1 cellular context compared by ENCODE assay signal in the genomic region with DNA sequence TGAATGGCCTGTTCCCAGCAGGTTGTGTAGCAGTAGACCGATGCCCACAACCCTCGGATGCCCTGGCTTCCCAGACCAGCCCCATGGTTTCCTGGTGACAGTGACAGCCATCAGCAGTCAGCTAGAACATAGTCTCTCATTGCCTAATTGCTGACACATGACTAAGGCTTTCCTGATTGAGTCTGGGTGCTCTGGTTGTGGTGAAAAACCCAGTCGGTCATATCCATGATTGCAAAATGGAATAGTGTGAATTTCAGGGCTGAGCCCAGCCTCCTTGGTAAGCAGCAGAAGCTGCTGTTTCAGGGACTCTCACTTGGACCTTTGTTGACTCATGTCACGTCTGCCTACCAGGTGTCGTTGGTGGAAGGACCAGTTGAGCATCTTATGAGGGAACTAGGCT.
A peak's percentile ranks its signal among the peaks of the same experiment; 100 is the strongest.
TF ChIP-seq lines count a peak whose summit lies in the region.

No MANE protein-coding gene starts in this region.

TF ChIP-seq in HepG2, 621 proteins besides CTCF, POLR2A, EP300 and RAD21:
- TF ChIP-seq MAFF (IDR thresholded peaks at IDR 0.05; ENCODE audit: low read depth, low read length) (peak; percentile 62), IRF2 (CRISPR knock-in tag; IDR thresholded peaks at IDR 0.05) (no peak), MAFK (conservative IDR thresholded peaks at IDR 0.05 in 1 of 2, IDR thresholded peaks at IDR 0.05 in 1 of 2; ENCODE audit: low read length in 2 of 2) (peak; percentile 62 to 72), FOSL2 (CRISPR knock-in tag; IDR thresholded peaks at IDR 0.05) (peak; percentile 16; the same call in 1 of the 2 replicates), FOXA1 (IDR thresholded peaks at IDR 0.05) (no peak), FOXA1 (CRISPR knock-in tag; IDR thresholded peaks at IDR 0.05) (0 out of 2 replicates have a peak, but pooled peaks have one; percentile 11), REXO4 (CRISPR knock-in tag; IDR thresholded peaks at IDR 0.05; ENCODE audit: borderline replicate concordance) (no peak), CEBPB (IDR thresholded peaks at IDR 0.05; ENCODE audit: borderline replicate concordance, low read depth, low read length) (peak; percentile 34; the same call in 1 of the 2 replicates), ZBTB1 (CRISPR knock-in tag; IDR thresholded peaks at IDR 0.05; ENCODE audit: borderline replicate concordance) (no peak), RBM22 (optimal IDR thresholded peaks at IDR 0.05; ENCODE audit: low read length) (peak; percentile 43)
